ENCODE assay signal across 1 cellular context in genomic region chr22:17158568-17159503, GRCh38.
TF ChIP-seq lines count a peak whose summit lies in the region.

Gene HDHD5 (minus strand): TSS chr22:17159277. CDS start chr22:17159251, 26 bp downstream.

TF ChIP-seq in WTC11, 78 proteins besides CTCF, POLR2A, EP300 and RAD21 (continued from another document):
- TF ChIP-seq AFF4 (CRISPR knock-in tag; IDR thresholded peaks at IDR 0.05; ENCODE audit: borderline replicate concordance): no peak
- TF ChIP-seq NFE2L1 (CRISPR knock-in tag; IDR thresholded peaks at IDR 0.05): peak; percentile 51; the same call in 1 of the 2 replicates
- no peak for TF ChIP-seq MXD4 (CRISPR knock-in tag; IDR thresholded peaks at IDR 0.05; ENCODE audit: borderline replicate concordance)
- TF ChIP-seq CREM (CRISPR knock-in tag; IDR thresholded peaks at IDR 0.05): 0 out of 2 replicates have a peak, but pooled peaks have one; percentile 65
- TF ChIP-seq SMAD4 (CRISPR knock-in tag; IDR thresholded peaks at IDR 0.05): 0 out of 2 replicates have a peak, but pooled peaks have one; percentile 9
- no peak for TF ChIP-seq ZNF423 (CRISPR knock-in tag; IDR thresholded peaks at IDR 0.05)
- no peak for TF ChIP-seq E2F4 (CRISPR knock-in tag; IDR thresholded peaks at IDR 0.05; ENCODE audit: borderline replicate concordance, low read depth)
- no peak for TF ChIP-seq HMGA2 (CRISPR knock-in tag; IDR thresholded peaks at IDR 0.05)
- peak; percentile 52; the same call in 1 of the 2 replicates for TF ChIP-seq TEAD1 (CRISPR knock-in tag; IDR thresholded peaks at IDR 0.05)
- TF ChIP-seq NR1H2 (CRISPR knock-in tag; IDR thresholded peaks at IDR 0.05): no peak
- TF ChIP-seq PRRX2 (CRISPR knock-in tag; IDR thresholded peaks at IDR 0.05): no peak
- peak; percentile 54; the same call in 1 of the 2 replicates for TF ChIP-seq FOXK1 (CRISPR knock-in tag; IDR thresholded peaks at IDR 0.05)
- TF ChIP-seq ATF3 (CRISPR knock-in tag; conservative IDR thresholded peaks at IDR 0.05): no peak
- no peak for TF ChIP-seq ZNF416 (CRISPR knock-in tag; IDR thresholded peaks at IDR 0.05)
- no peak for TF ChIP-seq PREB (CRISPR knock-in tag; IDR thresholded peaks at IDR 0.05; ENCODE audit: borderline replicate concordance)
- TF ChIP-seq ZNF532 (CRISPR knock-in tag; IDR thresholded peaks at IDR 0.05; ENCODE audit: borderline replicate concordance): no peak
- TF ChIP-seq SMAD3 (CRISPR knock-in tag; IDR thresholded peaks at IDR 0.05; ENCODE audit: borderline replicate concordance): peak; percentile 37; the same call in 1 of the 2 replicates
- TF ChIP-seq FOXP4 (CRISPR knock-in tag; IDR thresholded peaks at IDR 0.05): peak; percentile 97
- peak; percentile 82 for TF ChIP-seq MAX (CRISPR knock-in tag; IDR thresholded peaks at IDR 0.05)
- no peak for TF ChIP-seq ESRRA (CRISPR knock-in tag; IDR thresholded peaks at IDR 0.05; ENCODE audit: borderline replicate concordance)
- no peak for TF ChIP-seq CBFB (CRISPR knock-in tag; IDR thresholded peaks at IDR 0.05; ENCODE audit: low read depth)
- TF ChIP-seq ZNF219 (CRISPR knock-in tag; IDR thresholded peaks at IDR 0.05; ENCODE audit: borderline replicate concordance): 0 out of 2 replicates have a peak, but pooled peaks have one; percentile 28
- no peak for TF ChIP-seq MLX (CRISPR knock-in tag; IDR thresholded peaks at IDR 0.05)
- no peak for TF ChIP-seq ERG (CRISPR knock-in tag; IDR thresholded peaks at IDR 0.05)
- TF ChIP-seq TCF7 (CRISPR knock-in tag; IDR thresholded peaks at IDR 0.05; ENCODE audit: low read depth): peak; percentile 47; the same call in 1 of the 2 replicates
- no peak; the same call in 1 of the 2 replicates for TF ChIP-seq ZNF121 (CRISPR knock-in tag; IDR thresholded peaks at IDR 0.05)
- no peak for TF ChIP-seq NR2C2 (CRISPR knock-in tag; IDR thresholded peaks at IDR 0.05)
- no peak for TF ChIP-seq ATF2 (CRISPR knock-in tag; IDR thresholded peaks at IDR 0.05; ENCODE audit: borderline replicate concordance, low read depth)
- TF ChIP-seq NR3C1 (CRISPR knock-in tag; conservative IDR thresholded peaks at IDR 0.05; ENCODE audit: low read depth): no peak
- no peak for TF ChIP-seq ATF1 (CRISPR knock-in tag; IDR thresholded peaks at IDR 0.05)
- no peak for TF ChIP-seq ELF4 (CRISPR knock-in tag; IDR thresholded peaks at IDR 0.05; ENCODE audit: low read depth)
- TF ChIP-seq NFYB (CRISPR knock-in tag; conservative IDR thresholded peaks at IDR 0.05; ENCODE audit: low read depth): peak; percentile 89
- no peak for TF ChIP-seq OVOL2 (CRISPR knock-in tag; IDR thresholded peaks at IDR 0.05; ENCODE audit: borderline replicate concordance)
- TF ChIP-seq KAT7 (CRISPR knock-in tag; IDR thresholded peaks at IDR 0.05; ENCODE audit: borderline replicate concordance): no peak
- TF ChIP-seq AR (CRISPR knock-in tag; IDR thresholded peaks at IDR 0.05): no peak
TF ChIP-seq in WTC11: peak in this region for 23.
